In genomic region chr2:21037671-21038108, GRCh38 we compare ENCODE assay signal across 22 cellular contexts. TPM values are rescaled to one million over a fixed set of nuclear protein-coding genes. Genes with fewer than 3 reads are reported as not detected.
"Had no signal": no experiment of that assay in that cellular context is flagged by ENCODE, and none has a peak within 500 bp of the region (broad histone marks: within the 10 kb centered on the region; RNA-seq: fewer than 3 reads in every experiment).

No MANE protein-coding gene starts in this region.

- H3K36me3 ChIP-seq: esophagus squamous epithelium had no signal

- H3K9me3 ChIP-seq: body of pancreas, esophagus squamous epithelium, mucosa of descending colon, SK-N-SH, testis had no signal

- H3K27ac ChIP-seq: testis had no signal

- H3K4me3 ChIP-seq: body of pancreas, esophagus squamous epithelium, mucosa of descending colon, smooth muscle cell, testis had no signal

- H3K4me1 ChIP-seq: testis had no signal

- ATAC-seq: activated CD8-positive, alpha-beta memory T cell treated with anti-CD3 and anti-CD28 coated beads, Interleukin-2, amount 10 ng/mL, durations not matched to agents 7 days and 5 days; body of pancreas; mucosa of descending colon; stimulated activated effector memory CD8-positive, alpha-beta T cell treated with anti-CD3 and anti-CD28 coated beads, Interleukin-12 subunit alpha, Interleukin-12 subunit beta, amount 100 ng/mL, for 72 hours; T-cell had no signal

- H3K27me3 ChIP-seq: body of pancreas, testis had no signal

- DNase-seq: activated B cell treated with CpG ODN at 0.5 μM for 24 hours; activated CD4-positive, alpha-beta memory T cell treated with anti-CD3 and anti-CD28 coated beads, Interleukin-2, amount 10 ng/mL, durations not matched to agents 7 days and 5 days; activated CD4-positive, alpha-beta T cell treated with anti-CD3 and anti-CD28 coated beads for 48 hours; activated CD8-positive, alpha-beta memory T cell treated with anti-CD3 and anti-CD28 coated beads, Interleukin-2, amount 10 ng/mL, durations not matched to agents 7 days and 5 days; activated naive CD4-positive, alpha-beta T cell; activated naive CD8-positive, alpha-beta T cell treated with anti-CD3 and anti-CD28 coated beads for 36 hours; amygdala; body of pancreas; cortex of kidney; esophagus squamous epithelium; hippocampal formation; left ventricle myocardium superior; mesenchymal stem cell; mucosa of descending colon; naive B cell; SK-N-SH; stimulated activated CD4-positive, alpha-beta T cell treated with anti-CD3 and anti-CD28 coated beads, Interleukin-4, amount 100 ng/mL, for 24 hours; T-cell; T-helper 9 cell; testis had no signal

RNA-seq across cellular contexts. Expression of gene APOB, which starts 6.2 kb away (rescaled TPM):
- total RNA-seq: activated B cell treated with CpG ODN at 0.5 μM for 24 hours; activated CD4-positive, alpha-beta memory T cell treated with anti-CD3 and anti-CD28 coated beads, Interleukin-2, amount 10 ng/mL, durations not matched to agents 7 days and 5 days; activated CD8-positive, alpha-beta memory T cell treated with anti-CD3 and anti-CD28 coated beads, Interleukin-2, amount 10 ng/mL, durations not matched to agents 7 days and 5 days; activated naive CD8-positive, alpha-beta T cell treated with anti-CD3 and anti-CD28 coated beads for 36 hours had no signal
- polyA plus RNA-seq: SK-N-SH had no signal
